In genomic region chr14:101559624-101560533, GRCh38 we compare ENCODE assay signal across 8 cellular contexts. TPM values are rescaled to one million over a fixed set of nuclear protein-coding genes. Genes with fewer than 3 reads are reported as not detected.
DNase-seq lines count a peak whose midpoint lies in the region; ATAC-seq and TF ChIP-seq lines count a peak whose summit lies in the region.

No MANE protein-coding gene starts in this region.

- WGBS in esophagus muscularis mucosa = no CpG with 5 or more reads among the region's 113 CpGs

- intact Hi-C loops in Right ventricle myocardium inferior (cut with DNase I) (loop anchor here (5.0 kb wide), 1 partner anchor 63 kb away; no protein-coding TSS in a partner anchor), cardiac septum (cut with DNase I) (no loop called here), esophagus muscularis mucosa (cut with DNase I) (no loop called here), uterus (cut with DNase I; ENCODE audit: low total_unique reads) (no loop called here)
- intact Hi-C loops in activated CD4-positive, alpha-beta T cell treated with anti-CD3 and anti-CD28 coated beads, Interleukin-2, amount 10 ng/mL, durations not matched to agents 24 days and 14 days (cut with micrococcal nuclease) = loop anchor here (5.0 kb wide), 1 partner anchor 103 kb away; no protein-coding TSS in a partner anchor

- H3K9me3 Mint-ChIP-seq in mesothelial cell of epicardium = no peaks in the 10 kb centered on the region
- peaks cover 9% of the 10 kb centered on the region for H3K9me3 Mint-ChIP-seq in activated CD4-positive, alpha-beta T cell treated with anti-CD3 and anti-CD28 coated beads, Interleukin-2, amount 10 ng/mL, durations not matched to agents 24 days and 14 days

- H3K4me3 Mint-ChIP-seq in mesothelial cell of epicardium = peak overlapping the region; percentile 52
- H3K4me3 Mint-ChIP-seq in activated CD4-positive, alpha-beta T cell treated with anti-CD3 and anti-CD28 coated beads, Interleukin-2, amount 10 ng/mL, durations not matched to agents 24 days and 14 days = no peak overlapping the region

- DNase-seq in Right ventricle myocardium inferior (ENCODE audit: missing footprints) (no peak), cardiac septum (ENCODE audit: low spot score) (no peak), esophagus muscularis mucosa (ENCODE audit: extremely low spot score) (no peak), mesothelial cell of epicardium (ENCODE audit: low spot score in 2 of 2, unreplicated experiment in 2 of 2) (peak in 1 of 2 experiments; percentile 63), uterus (peak; percentile 55 to 70), GM13976 (ENCODE audit: low spot score) (no peak), RKO (ENCODE audit: low spot score) (no peak)
- no peak for DNase-seq in activated CD4-positive, alpha-beta T cell treated with anti-CD3 and anti-CD28 coated beads, Interleukin-2, amount 10 ng/mL, durations not matched to agents 24 days and 14 days

- peaks cover 2% of the 10 kb centered on the region for H3K36me3 Mint-ChIP-seq in mesothelial cell of epicardium
- H3K36me3 Mint-ChIP-seq in activated CD4-positive, alpha-beta T cell treated with anti-CD3 and anti-CD28 coated beads, Interleukin-2, amount 10 ng/mL, durations not matched to agents 24 days and 14 days (ENCODE audit: low read depth) = peaks cover 8% of the 10 kb centered on the region

- no peak for TF ChIP-seq POLR2A in esophagus muscularis mucosa (IDR thresholded peaks at IDR 0.05; ENCODE audit: low read depth)
- no peak for TF ChIP-seq POLR2A in uterus (IDR thresholded peaks at IDR 0.05)

- no peak overlapping the region for H3K27ac Mint-ChIP-seq in mesothelial cell of epicardium
- H3K27ac Mint-ChIP-seq in activated CD4-positive, alpha-beta T cell treated with anti-CD3 and anti-CD28 coated beads, Interleukin-2, amount 10 ng/mL, durations not matched to agents 24 days and 14 days = no peak overlapping the region

- H3K4me1 ChIP-seq in esophagus muscularis mucosa (peaks cover 2 to 49% (median 30%) of the 10 kb centered on the region in 4 donors), uterus (no peaks in the 10 kb centered on the region)

- H3K27me3 ChIP-seq in esophagus muscularis mucosa (peaks cover 0 to 86% (median 37%) of the 10 kb centered on the region in 4 donors), uterus (peaks cover 16 to 25% of the 10 kb centered on the region in 2 donors)

- peaks cover 9% of the 10 kb centered on the region for H3K4me1 Mint-ChIP-seq in mesothelial cell of epicardium
- no peaks in the 10 kb centered on the region for H3K4me1 Mint-ChIP-seq in activated CD4-positive, alpha-beta T cell treated with anti-CD3 and anti-CD28 coated beads, Interleukin-2, amount 10 ng/mL, durations not matched to agents 24 days and 14 days

- H3K27ac ChIP-seq in esophagus muscularis mucosa (replicated peaks in 1 of 4) = peak overlapping the region; percentile 55 to 78 (median 71)
- peak overlapping the region; percentile 75 to 86 for H3K27ac ChIP-seq in uterus

- TF ChIP-seq EP300 in esophagus muscularis mucosa (IDR thresholded peaks at IDR 0.05) = no peak

- in situ Hi-C loops in GM13976 (cut with MboI; ENCODE audit: low sequenced_read_pairs, unreplicated experiment) = no loop called here

- H3K9me3 ChIP-seq in esophagus muscularis mucosa (peaks cover 8 to 22% (median 17%) of the 10 kb centered on the region in 4 donors), uterus (peaks cover 0 to 5% of the 10 kb centered on the region in 2 donors)

- peak; percentile 84 for ATAC-seq in Right ventricle myocardium inferior

- H3K27me3 Mint-ChIP-seq in mesothelial cell of epicardium (ENCODE audit: low read depth) = peaks cover 87% of the 10 kb centered on the region
- H3K27me3 Mint-ChIP-seq in activated CD4-positive, alpha-beta T cell treated with anti-CD3 and anti-CD28 coated beads, Interleukin-2, amount 10 ng/mL, durations not matched to agents 24 days and 14 days = peaks cover 41% of the 10 kb centered on the region

- H3K36me3 ChIP-seq in esophagus muscularis mucosa (no peaks in the 10 kb centered on the region), uterus (no peaks in the 10 kb centered on the region)

- TF ChIP-seq CTCF in esophagus muscularis mucosa (IDR thresholded peaks at IDR 0.05) (peak in 2 of 3 experiments; percentile 21 to 36), mesothelial cell of epicardium (IDR thresholded peaks at IDR 0.05; ENCODE audit: unreplicated experiment) (no peak), uterus (IDR thresholded peaks at IDR 0.05) (peak; percentile 16 to 71 (median 58)), GM13976 (IDR thresholded peaks at IDR 0.05; ENCODE audit: borderline replicate concordance, control extremely low read depth, extremely low read depth, insufficient read depth, missing control alignments) (no peak)

- peak overlapping the region; percentile 59 to 60 (median 60) for H3K4me3 ChIP-seq in esophagus muscularis mucosa
- peak overlapping the region; percentile 53 to 74 for H3K4me3 ChIP-seq in uterus

RNA-seq across cellular contexts. Expression of gene DIO3, which starts 1.4 kb away (rescaled TPM):
- total RNA-seq in Right ventricle myocardium inferior (0.24 TPM), cardiac septum (not detected), esophagus muscularis mucosa (1 to 10 TPM in 3 of 4 donors, under 1 TPM in 1; 0.99 to 1.7 (median 1.2) TPM), mesothelial cell of epicardium (31.0 to 35.8 TPM (median 35.6 TPM) in 3 replicates), uterus (1 to 10 TPM in 3 of 4 donors, under 1 TPM in 1; 0.26 to 9.0 (median 5.5) TPM)
- not detected in 2 replicates for total RNA-seq in activated CD4-positive, alpha-beta T cell treated with anti-CD3 and anti-CD28 coated beads, Interleukin-2, amount 10 ng/mL, durations not matched to agents 24 days and 14 days

Comparison
In these comparisons a context has a peak if more than half of its experiments do, and no peak if none do; other contexts are left out.
1. intact Hi-C loops: an anchor here in Right ventricle myocardium inferior (5.0 kb wide) and activated CD4-positive, alpha-beta T cell treated with anti-CD3 and anti-CD28 coated beads, Interleukin-2, amount 10 ng/mL, durations not matched to agents 24 days and 14 days (5.0 kb wide); none called in cardiac septum, esophagus muscularis mucosa and uterus.
2. DNase-seq: peak in uterus (2 of 2); none in Right ventricle myocardium inferior (single experiment), cardiac septum (single experiment), esophagus muscularis mucosa (single experiment), GM13976 (single experiment), activated CD4-positive, alpha-beta T cell treated with anti-CD3 and anti-CD28 coated beads, Interleukin-2, amount 10 ng/mL, durations not matched to agents 24 days and 14 days (single experiment) and RKO (single experiment).
3. CTCF ChIP-seq: peak in esophagus muscularis mucosa (2 of 3) and uterus (4 of 4); none in mesothelial cell of epicardium (single experiment) and GM13976 (single experiment).